In the genomic region with DNA sequence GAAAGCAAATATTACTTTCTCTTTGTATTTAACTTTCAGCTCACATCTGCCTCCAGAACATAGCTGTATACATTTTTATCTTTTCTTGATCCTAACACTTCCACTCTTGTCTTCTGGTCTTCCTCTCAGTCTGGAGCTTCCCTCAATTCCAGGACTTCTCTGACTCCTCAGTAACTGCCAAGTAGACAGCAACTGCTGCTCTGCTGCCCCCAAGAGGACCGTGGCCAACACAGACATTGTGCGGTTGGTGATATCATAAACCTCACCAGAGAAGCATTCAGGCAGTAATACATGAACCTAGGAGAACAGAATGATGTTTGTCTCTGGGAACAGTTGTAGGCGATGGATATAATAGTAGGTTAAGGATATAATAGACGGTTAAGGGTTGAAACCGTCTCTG, we compare ENCODE assay signal across 8 cellular contexts. TPM values are rescaled to one million over a fixed set of nuclear protein-coding genes. Genes with fewer than 3 reads are reported as not detected.
DNase-seq lines count a peak whose midpoint lies in the region; ATAC-seq, FAIRE-seq and TF ChIP-seq lines count a peak whose summit lies in the region.

No MANE protein-coding gene starts in this region.

- H3K79me2 ChIP-seq in H9 (ENCODE audit: insufficient read depth, low read length) (no peaks in the 10 kb centered on the region), fibroblast of lung (ENCODE audit: control insufficient read depth, insufficient read depth, low read length) (no peaks in the 10 kb centered on the region)

- H3K4me3 ChIP-seq in fibroblast of lung (replicated peaks in 1 of 4; ENCODE audit: control extremely low read depth in 1 of 4, insufficient read depth in 1 of 4, low read depth in 3 of 4, low read length in 4 of 4) = no peak overlapping the region

- H3K23ac ChIP-seq in H9 (ENCODE audit: insufficient read length, low read depth, low read length) = no peak overlapping the region

- peak; percentile 82 for TF ChIP-seq CTCF in H9 (conservative IDR thresholded peaks at IDR 0.05)
- peak; percentile 9 to 19 for TF ChIP-seq CTCF in fibroblast of lung (conservative IDR thresholded peaks at IDR 0.05 in 1 of 2, IDR thresholded peaks at IDR 0.05 in 1 of 2; ENCODE audit: low read depth in 1 of 2, low read length in 2 of 2)

- no peaks in the 10 kb centered on the region for H3K36me3 ChIP-seq in fibroblast of lung (ENCODE audit: control insufficient read depth, insufficient read depth, low read length)

- H3K79me1 ChIP-seq in H9 (ENCODE audit: insufficient read depth, low read depth, low read length, poor library complexity, severe bottlenecking) = no peaks in the 10 kb centered on the region

- no peak overlapping the region for H3K4me3 Mint-ChIP-seq in H9

- no peak overlapping the region for H3K27ac Mint-ChIP-seq in H9

- H4K20me1 ChIP-seq in H9 (ENCODE audit: control insufficient read depth, insufficient read depth, insufficient read length) (no peaks in the 10 kb centered on the region), fibroblast of lung (ENCODE audit: control insufficient read depth, extremely low read depth, insufficient read depth, low read length) (no peaks in the 10 kb centered on the region)

- no peak overlapping the region for H3K56ac ChIP-seq in H9 (ENCODE audit: insufficient read length, low read depth, low read length)

- FAIRE-seq in GM12891 (lab: Jason Lieb, UNC) = no peak

- no peak overlapping the region for H3K4me2 ChIP-seq in H9 (ENCODE audit: insufficient read depth, insufficient read length, low read length)
- H3K4me2 ChIP-seq in fibroblast of lung (ENCODE audit: extremely low read depth, insufficient read depth, low read length) = no peak overlapping the region

- H3K27me3 Mint-ChIP-seq in H9 (ENCODE audit: low read depth) = no peaks in the 10 kb centered on the region

- no peak overlapping the region for H2BK15ac ChIP-seq in H9 (ENCODE audit: low read depth, low read length)

- DNase-seq in Ammon's horn (ENCODE audit: low spot score) (peak; percentile 54), H9 (peak; percentile 63), NCI-H748 treated with DMSO at 0.1 percent for 48 hours (lab: John Stamatoyannopoulos, UW) (peak; percentile 3), fibroblast of lung (ENCODE audit: low read depth in 2 of 2) (peak in 1 of 2 donors; percentile 34), renal cortical epithelial cell (ENCODE audit: low read depth) (peak; percentile 28), GM12891 (ENCODE audit: insufficient read length, low spot score) (no peak), activated T-cell treated with anti-CD3 and anti-CD28 coated beads for 4 hours (no peak)

- H3K27ac ChIP-seq in H9 (ENCODE audit: insufficient read length, low read depth, low read length) (no peak overlapping the region), fibroblast of lung (ENCODE audit: insufficient read depth, low read length) (no peak overlapping the region)

- no peak for ATAC-seq in HG02981 (IDR thresholded peaks at IDR 0.05; ENCODE audit: unreplicated experiment)

- H2AK5ac ChIP-seq in H9 (ENCODE audit: insufficient read length, low read length) = no peak overlapping the region

- H3K36me3 Mint-ChIP-seq in H9 (ENCODE audit: insufficient read depth in 1 of 3, low read depth in 3 of 3) = peaks cover 18 to 30% (median 22%) of the 10 kb centered on the region in 3 experiments; a peak in 6 of 7 replicates

- H2BK20ac ChIP-seq in H9 (ENCODE audit: low read depth, low read length, poor library complexity, severe bottlenecking) = no peak overlapping the region

- no peak overlapping the region for H3T11ph ChIP-seq in H9 (ENCODE audit: low read length)

- H4K8ac ChIP-seq in H9 (replicated peaks; ENCODE audit: insufficient read length, low read depth, low read length) = no peak overlapping the region

- no peak overlapping the region for H2AFZ ChIP-seq in H9 (ENCODE audit: low read length)
- no peak overlapping the region for H2AFZ ChIP-seq in fibroblast of lung (ENCODE audit: low read length)

- WGBS in H9 (ENCODE audit: extremely low coverage, insufficient read length, low lambda C conversion rate) = no CpG with 5 or more reads among the region's 5 CpGs

- no peak overlapping the region for H2BK120ac ChIP-seq in H9 (ENCODE audit: low read depth, low read length, poor library complexity, severe bottlenecking)

- no peaks in the 10 kb centered on the region for H3K4me1 ChIP-seq in H9 (ENCODE audit: insufficient read depth, low read length)
- no peaks in the 10 kb centered on the region for H3K4me1 ChIP-seq in fibroblast of lung (ENCODE audit: control insufficient read depth, extremely low read depth, insufficient read depth, low read length)

- H2BK5ac ChIP-seq in H9 (ENCODE audit: insufficient read length, low read length) = no peak overlapping the region

- H3K23me2 ChIP-seq in H9 (ENCODE audit: insufficient read length, low read depth, low read length, poor library complexity, severe bottlenecking) = no peaks in the 10 kb centered on the region

- no peak overlapping the region for H3K4ac ChIP-seq in H9 (ENCODE audit: low read depth, low read length)

- no peak overlapping the region for H2BK12ac ChIP-seq in H9 (ENCODE audit: insufficient read length, low read depth, low read length)

- H3K9me3 ChIP-seq in H9 (ENCODE audit: control insufficient read depth, low read depth, low read length) = no peaks in the 10 kb centered on the region
- H3K9me3 ChIP-seq in fibroblast of lung (ENCODE audit: control insufficient read depth, insufficient read depth, low read depth, low read length) = no peaks in the 10 kb centered on the region

- H4K5ac ChIP-seq in H9 (ENCODE audit: insufficient read length, low read depth, low read length) = no peak overlapping the region

- no peaks in the 10 kb centered on the region for H3K4me1 Mint-ChIP-seq in H9

- H3K27me3 ChIP-seq in H9 (ENCODE audit: insufficient read depth, low read length) (no peaks in the 10 kb centered on the region), fibroblast of lung (ENCODE audit: control insufficient read depth, insufficient read depth, low read length) (no peaks in the 10 kb centered on the region)

- H3K9ac ChIP-seq in H9 (ENCODE audit: extremely low read depth, insufficient read length, low read length) = no peak overlapping the region
- H3K9ac ChIP-seq in fibroblast of lung (ENCODE audit: insufficient read depth, low read length) = no peak overlapping the region

- H3K18ac ChIP-seq in H9 (ENCODE audit: insufficient read length, low read depth, low read length) = no peak overlapping the region

- TF ChIP-seq POLR2A in GM12891 (IDR thresholded peaks at IDR 0.05; ENCODE audit: low read depth, low read length) = no peak

- peaks cover 25 to 26% of the 10 kb centered on the region in 2 experiments for H3K9me3 Mint-ChIP-seq in H9

- H3K14ac ChIP-seq in H9 (ENCODE audit: insufficient read depth, low read length) = no peak overlapping the region

- no peak overlapping the region for H4K91ac ChIP-seq in H9 (ENCODE audit: insufficient read length, low read depth, low read length)

TF ChIP-seq in GM12891, 5 proteins besides CTCF, POLR2A, EP300 and RAD21:
- TF ChIP-seq POU2F2 (IDR thresholded peaks at IDR 0.05; ENCODE audit: low read depth, low read length) = no peak
- TF ChIP-seq SPI1 (IDR thresholded peaks at IDR 0.05; ENCODE audit: low read depth, low read length) = no peak
- TF ChIP-seq PAX5 (IDR thresholded peaks at IDR 0.05; ENCODE audit: insufficient read depth, low read length, severe bottlenecking) = no peak
- TF ChIP-seq TAF1 (IDR thresholded peaks at IDR 0.05; ENCODE audit: low read depth, low read length) = no peak
- no peak for TF ChIP-seq POLR2AphosphoS5 (IDR thresholded peaks at IDR 0.05; ENCODE audit: low read depth, low read length)

RNA-seq across cellular contexts. Expression of gene FGF12, which starts 45.2 kb away (rescaled TPM):
- total RNA-seq in H9 (2021) (5.1 and 5.6 TPM in 2 replicates), fibroblast of lung (0.17 TPM in 1 of 2 replicates, not detected in the other), renal cortical epithelial cell (1.2 and 1.6 TPM in 2 replicates)
- polyA plus RNA-seq in fibroblast of lung = 0.12 TPM in 1 of 2 replicates, not detected in the other
- not detected in 2 replicates for polyA plus RNA-seq in fibroblast of lung (2012)
- polyA minus RNA-seq in fibroblast of lung (ENCODE audit: low replicate concordance) = not detected in 2 replicates
- not detected for polyA plus RNA-seq in GM12891 (2012; ENCODE audit: low read depth, missing spikeins)

Comparison
In these comparisons a context has a peak if more than half of its experiments do, and no peak if none do; other contexts are left out.
1. DNase-seq: peak in Ammon's horn (single experiment), H9 (single experiment), NCI-H748 treated with DMSO at 0.1 percent for 48 hours (single experiment) and renal cortical epithelial cell (single experiment); none in GM12891 (single experiment) and activated T-cell treated with anti-CD3 and anti-CD28 coated beads for 4 hours (single experiment).